Comparison of ENCODE assay signal across 15 cellular contexts in the genomic region with DNA sequence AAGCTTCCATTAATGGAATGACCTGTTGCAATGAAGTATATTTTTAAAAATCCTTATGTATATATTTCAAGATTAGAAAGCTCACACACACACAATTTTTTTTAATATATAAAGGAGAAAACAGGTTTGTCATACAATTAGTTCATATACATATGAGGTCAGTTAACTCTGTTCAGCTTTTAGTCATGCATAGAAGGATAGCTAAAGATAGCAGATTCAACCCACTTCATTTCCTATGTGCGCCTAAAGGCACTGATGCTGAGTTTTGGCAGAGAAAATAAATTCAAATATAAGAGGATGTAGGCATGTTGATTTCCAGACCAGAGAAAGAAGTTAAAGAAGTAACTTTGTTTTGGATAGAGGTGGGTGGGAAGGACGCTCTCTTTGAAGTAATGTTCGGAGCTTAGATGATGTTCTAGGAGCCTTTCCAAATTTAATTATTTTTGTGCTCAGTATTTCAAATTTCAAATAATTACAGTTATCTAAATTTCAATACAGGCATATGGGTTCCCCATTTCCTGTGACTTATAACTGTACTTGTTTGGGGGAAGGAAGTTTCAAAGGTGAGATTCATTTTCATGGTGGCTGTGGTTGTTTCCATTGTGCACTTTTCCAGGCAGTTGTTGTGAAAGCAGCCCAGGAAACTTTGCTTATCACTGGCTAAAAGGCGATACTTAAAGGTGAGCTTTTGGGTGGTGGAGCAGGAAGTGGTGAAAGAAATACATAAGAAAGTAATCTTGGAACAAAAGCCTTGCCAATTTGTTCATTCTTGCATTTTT.
"Had no signal": no experiment of that assay in that cellular context is flagged by ENCODE, and none has a peak within 500 bp of the region (broad histone marks: within the 10 kb centered on the region; RNA-seq: fewer than 3 reads in every experiment).

No MANE protein-coding gene starts in this region.

- ATAC-seq: left cardiac atrium, lower lobe of right lung, natural killer cell, right cardiac atrium had no signal

- H3K36me3 Mint-ChIP-seq: activated naive CD8-positive, alpha-beta T cell treated with anti-CD3 and anti-CD28 coated beads for 36 hours; natural killer cell had no signal

- H3K4me3 ChIP-seq: dorsolateral prefrontal cortex, lower lobe of right lung had no signal

- H3K9me3 ChIP-seq: lower lobe of right lung had no signal

- H3K4me3 Mint-ChIP-seq: activated naive CD8-positive, alpha-beta T cell treated with anti-CD3 and anti-CD28 coated beads for 36 hours; natural killer cell had no signal

- H3K9me3 Mint-ChIP-seq: activated naive CD8-positive, alpha-beta T cell treated with anti-CD3 and anti-CD28 coated beads for 36 hours; natural killer cell had no signal

- H3K36me3 ChIP-seq: lower lobe of right lung had no signal

- DNase-seq: activated CD4-positive, alpha-beta T cell treated with anti-CD3 and anti-CD28 coated beads, Interleukin-2, amount 50 U/mL, for 1 hour; activated gamma-delta T cell; activated naive CD8-positive, alpha-beta T cell treated with anti-CD3 and anti-CD28 coated beads for 36 hours; activated T-cell treated with anti-CD3 and anti-CD28 coated beads, Interleukin-2, amount 50 U/mL, for 1 hour; anterior cingulate cortex; dorsolateral prefrontal cortex; foreskin melanocyte; head of caudate nucleus; left cardiac atrium; lower lobe of right lung; natural killer cell; occipital lobe; right cardiac atrium; small intestine had no signal

- H3K27ac Mint-ChIP-seq: activated naive CD8-positive, alpha-beta T cell treated with anti-CD3 and anti-CD28 coated beads for 36 hours; natural killer cell; progenitor cell of endocrine pancreas had no signal

- H3K27me3 Mint-ChIP-seq: progenitor cell of endocrine pancreas had no signal

- H3K4me1 ChIP-seq: lower lobe of right lung had no signal
